Comparison of ENCODE assay signal across 1 cellular context in genomic region chr19:46065486-46065885, GRCh38.
TF ChIP-seq lines count a peak whose summit lies in the region.

No MANE protein-coding gene starts in this region.

TF ChIP-seq in SK-N-SH treated with all-trans-retinoic acid at 6 μM for 48 hours, 23 proteins besides CTCF, POLR2A, EP300 and RAD21 (continued from another document):
- TF ChIP-seq CSRNP3 (CRISPR knock-in tag; IDR thresholded peaks at IDR 0.05) (no peak), RARB (CRISPR knock-in tag; IDR thresholded peaks at IDR 0.05) (no peak), ZNF8 (CRISPR knock-in tag; IDR thresholded peaks at IDR 0.05) (no peak), ZFP30 (CRISPR knock-in tag; IDR thresholded peaks at IDR 0.05) (no peak), TCF4 (CRISPR knock-in tag; IDR thresholded peaks at IDR 0.05; ENCODE audit: borderline replicate concordance) (no peak), ZFP3 (CRISPR knock-in tag; IDR thresholded peaks at IDR 0.05) (no peak), ZNF70 (CRISPR knock-in tag; IDR thresholded peaks at IDR 0.05) (no peak), BACH2 (CRISPR knock-in tag; IDR thresholded peaks at IDR 0.05; ENCODE audit: borderline replicate concordance) (no peak), CREB5 (CRISPR knock-in tag; IDR thresholded peaks at IDR 0.05; ENCODE audit: low read depth) (no peak)
